ENCODE assay signal across 10 cellular contexts in genomic region chr14:51862171-51862838, GRCh38. TPM values are rescaled to one million over a fixed set of nuclear protein-coding genes. Genes with fewer than 3 reads are reported as not detected.
DNase-seq lines count a peak whose midpoint lies in the region; ATAC-seq and TF ChIP-seq lines count a peak whose summit lies in the region.
"Had no signal": no experiment of that assay in that cellular context is flagged by ENCODE, and none has a peak within 500 bp of the region (broad histone marks: within the 10 kb centered on the region; RNA-seq: fewer than 3 reads in every experiment).

No MANE protein-coding gene starts in this region.

- H3F3A ChIP-seq in DOHH2 (ENCODE audit: control insufficient read depth, insufficient read depth): peaks cover 5% of the 10 kb centered on the region; the same call in 1 of the 2 replicates
- peaks cover 19% of the 10 kb centered on the region for H3F3A ChIP-seq in neural progenitor cell (ENCODE audit: low read depth)

- peaks cover 60% of the 10 kb centered on the region for H3K4me1 Mint-ChIP-seq in neural progenitor cell

- H3K4me3 ChIP-seq in DOHH2 (ENCODE audit: low read length): peak overlapping the region; percentile 78
- peak overlapping the region; percentile 12 for H3K4me3 ChIP-seq in astrocyte of the spinal cord (ENCODE audit: low read depth, low read length)
- peak overlapping the region; percentile 64 for H3K4me3 ChIP-seq in neural progenitor cell
- no peak overlapping the region for H3K4me3 ChIP-seq in H7 (ENCODE audit: insufficient read depth, low read depth, low read length)
- H3K4me3 ChIP-seq in HAP-1: no peak overlapping the region

- no peak overlapping the region for H3K9ac ChIP-seq in neural progenitor cell

- no peaks in the 10 kb centered on the region for H3K9me2 ChIP-seq in DOHH2 (replicated peaks; ENCODE audit: control insufficient read depth, low read length)

- no peak for ATAC-seq in GM18511 (IDR thresholded peaks at IDR 0.05; ENCODE audit: unreplicated experiment)

- no peaks in the 10 kb centered on the region for H3K9me3 ChIP-seq in DOHH2 (ENCODE audit: control insufficient read depth, insufficient read depth, low read length)
- H3K9me3 ChIP-seq in neural progenitor cell (ENCODE audit: low read depth): no peaks in the 10 kb centered on the region
- no peaks in the 10 kb centered on the region for H3K9me3 ChIP-seq in HAP-1

- H3K9me3 Mint-ChIP-seq in neural progenitor cell: no peaks in the 10 kb centered on the region

- no peak for TF ChIP-seq CTCF in DOHH2 (IDR thresholded peaks at IDR 0.05; ENCODE audit: low read depth, low read length, poor library complexity, severe bottlenecking)
- no peak for TF ChIP-seq CTCF in astrocyte of the spinal cord (IDR thresholded peaks at IDR 0.05; ENCODE audit: low read depth, low read length)
- no peak for TF ChIP-seq CTCF in neural progenitor cell (IDR thresholded peaks at IDR 0.05)

- peak overlapping the region; percentile 96 for H3K4me3 Mint-ChIP-seq in neural progenitor cell

- DNase-seq in KG1 (lab: John Stamatoyannopoulos, UW): peak; percentile 28
- no peak for DNase-seq in astrocyte of the spinal cord (ENCODE audit: low read depth, low spot score)
- DNase-seq in neural progenitor cell (ENCODE audit: low spot score): no peak
- DNase-seq in islet precursor cell: no peak
- no peak for DNase-seq in H7
- no peak for DNase-seq in HAP-1 (ENCODE audit: low spot score in 2 of 2)
- DNase-seq: NCI-H226; stimulated activated CD4-positive, alpha-beta T cell treated with anti-CD3 and anti-CD28 coated beads, Interleukin-4, amount 100 ng/mL, for 4 hours had no signal

- H3K27me3 ChIP-seq in DOHH2 (ENCODE audit: control insufficient read depth, low read length) (no peaks in the 10 kb centered on the region; the same call in 1 of the 2 replicates), neural progenitor cell (no peaks in the 10 kb centered on the region), H7 (ENCODE audit: control insufficient read depth, insufficient read depth, low read length) (peaks cover 6% of the 10 kb centered on the region), HAP-1 (ENCODE audit: low read depth) (no peaks in the 10 kb centered on the region)

- H3K79me2 ChIP-seq in DOHH2 (ENCODE audit: control insufficient read depth, low read length): peaks cover 8% of the 10 kb centered on the region; the same call in 1 of the 2 replicates
- H3K79me2 ChIP-seq in neural progenitor cell (ENCODE audit: low read depth): peaks cover 44% of the 10 kb centered on the region

- H3K27me3 Mint-ChIP-seq in neural progenitor cell (ENCODE audit: insufficient read depth, low read depth): no peaks in the 10 kb centered on the region

- H3K4me2 ChIP-seq in DOHH2 (ENCODE audit: low read length) (peak overlapping the region; percentile 86), neural progenitor cell (peak overlapping the region; percentile 86)

- H3K4me1 ChIP-seq in DOHH2 (ENCODE audit: control insufficient read depth, low read length): peaks cover 48% of the 10 kb centered on the region
- H3K4me1 ChIP-seq in neural progenitor cell: peaks cover 54% of the 10 kb centered on the region
- H3K4me1 ChIP-seq in HAP-1: peaks cover 39% of the 10 kb centered on the region

- no peak overlapping the region for H3K27ac Mint-ChIP-seq in neural progenitor cell

- H2AFZ ChIP-seq in neural progenitor cell (replicated peaks): no peak overlapping the region

- no peak overlapping the region for H3K27ac ChIP-seq in DOHH2 (ENCODE audit: low read depth, low read length)
- no peak overlapping the region for H3K27ac ChIP-seq in neural progenitor cell

- in situ Hi-C loops in astrocyte of the spinal cord (cut with HindIII; ENCODE audit: low sequenced_read_pairs): no loop called here
- in situ Hi-C loops in HAP-1 (cut with MboI; ENCODE audit: low sequenced_read_pairs): no loop called here

- H4K20me1 ChIP-seq in DOHH2 (ENCODE audit: control insufficient read depth, insufficient read depth, low read depth, low read length) (no peaks in the 10 kb centered on the region), neural progenitor cell (ENCODE audit: low read depth) (peaks cover 19% of the 10 kb centered on the region)

- H3K36me3 ChIP-seq in DOHH2 (ENCODE audit: control insufficient read depth, low read length) (no peaks in the 10 kb centered on the region), neural progenitor cell (no peaks in the 10 kb centered on the region), H7 (replicated peaks; ENCODE audit: control insufficient read depth, insufficient read depth, low read length) (no peaks in the 10 kb centered on the region), HAP-1 (replicated peaks) (no peaks in the 10 kb centered on the region)

- no peaks in the 10 kb centered on the region for H3K36me3 Mint-ChIP-seq in neural progenitor cell

RNA-seq across cellular contexts. Expression of gene GNG2, which starts 1.9 kb away (rescaled TPM):
- total RNA-seq in neural progenitor cell (ENCODE audit: low replicate concordance): 44.4 and 56.8 TPM in 2 replicates
- total RNA-seq in H7 (2014; rRNA removed; shearing (Covaris generic)): 4.7 and 5.9 TPM in 2 replicates

Comparison
In these comparisons a context has a peak if more than half of its experiments do, and no peak if none do; other contexts are left out.
1. H3K4me3 ChIP-seq: peak in DOHH2 (single experiment), astrocyte of the spinal cord (single experiment) and neural progenitor cell (single experiment); none in H7 (single experiment) and HAP-1 (single experiment).